8 cellular contexts compared by ENCODE assay signal in the genomic region with DNA sequence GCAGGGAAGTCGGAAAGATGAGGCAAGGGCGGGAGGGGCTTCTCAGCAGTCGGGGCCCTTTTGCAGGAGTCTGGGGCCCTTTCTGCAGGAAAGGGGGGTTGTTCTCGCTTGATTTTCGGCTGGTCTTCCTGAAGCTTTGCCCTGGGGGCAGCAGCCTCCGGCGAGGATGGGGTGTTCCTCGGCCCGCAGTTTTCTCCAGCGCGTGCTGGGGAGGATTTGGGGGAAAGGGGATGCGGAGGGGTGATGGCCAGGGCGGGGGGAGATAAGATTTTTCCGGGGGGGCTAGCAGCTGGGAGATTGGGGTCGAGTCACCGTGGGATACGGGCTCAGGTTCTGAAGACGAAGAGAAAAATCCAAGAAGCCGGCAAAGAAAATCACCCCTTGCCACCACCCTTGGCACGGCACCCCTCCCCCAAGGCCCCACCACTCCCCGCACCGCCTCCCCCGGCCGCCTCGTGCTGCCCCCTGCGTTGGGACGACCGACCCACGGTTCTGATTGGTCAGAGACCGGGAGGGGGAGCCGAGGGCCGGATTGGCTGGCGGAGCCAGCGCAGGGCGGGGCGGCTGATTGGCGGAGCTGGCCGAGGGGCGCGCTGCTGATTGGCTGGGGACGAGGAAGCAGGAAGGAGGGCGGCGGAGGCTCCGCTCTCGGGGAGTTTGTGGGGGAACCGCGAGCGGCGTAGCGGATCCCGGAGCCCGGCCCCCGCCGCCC. TPM values are rescaled to one million over a fixed set of nuclear protein-coding genes. Genes with fewer than 3 reads are reported as not detected.
DNase-seq lines count a peak whose midpoint lies in the region; ATAC-seq and TF ChIP-seq lines count a peak whose summit lies in the region.

A gene (plus strand): TSS at position 654 of the 712 bp plus-strand sequence. CDS start 17,512 bp downstream, outside the sequence.

- DNase-seq in AG20443 (ENCODE audit: low spot score) (peak; percentile 99), NCI-H460 (ENCODE audit: extremely low read depth, low read depth) (peak; percentile 92), cerebellum (ENCODE audit: low spot score) (peak; percentile 99), kidney epithelial cell (ENCODE audit: low read depth) (peak; percentile 65)
- DNase-seq in activated CD4-positive, CD25-positive, alpha-beta regulatory T cell treated with anti-CD3 and anti-CD28 coated beads, Interleukin-2, amount 50 U/mL, for 72 hours, result peak; percentile 96
- peak; percentile 92 to 96 for DNase-seq in stimulated activated CD4-positive, alpha-beta T cell treated with anti-CD3 and anti-CD28 coated beads, Interleukin-15, amount 100 ng/mL, for 48 hours (ENCODE audit: low read depth in 2 of 2)

- H3K27me3 ChIP-seq in kidney epithelial cell (ENCODE audit: control insufficient read depth, insufficient read depth, low read length), result peaks cover 40% of the 10 kb centered on the region

- ATAC-seq in GM19043 (IDR thresholded peaks at IDR 0.05; ENCODE audit: low read depth, unreplicated experiment) (peak; percentile 79), HG03378 (IDR thresholded peaks at IDR 0.05; ENCODE audit: unreplicated experiment) (peak; percentile 78)

- peak within 1 kb of the TSS; percentile 62 for H3K4me3 ChIP-seq in kidney epithelial cell (ENCODE audit: low read depth, low read length)

- no peaks in the 10 kb centered on the region for H3K36me3 ChIP-seq in kidney epithelial cell (ENCODE audit: control insufficient read depth, insufficient read depth, low read length)

- TF ChIP-seq CTCF in kidney epithelial cell (IDR thresholded peaks at IDR 0.05; ENCODE audit: insufficient read depth, low read length, poor library complexity, severe bottlenecking), result peak; percentile 11

RNA-seq across cellular contexts. Expression of the gene that starts here (rescaled TPM):
- 6.2 and 7.2 TPM in 2 replicates for total RNA-seq in NCI-H460 (2014; rRNA removed; shearing (Covaris generic))
- 10.2 and 17.1 TPM in 2 replicates for polyA plus RNA-seq in NCI-H460 (2014; cell fraction: nucleus; rRNA removed)
- total RNA-seq in cerebellum (6.3 TPM), kidney epithelial cell (15.2 and 15.7 TPM in 2 replicates)

Comparison
In these comparisons a context has a peak if more than half of its experiments do, and no peak if none do; other contexts are left out.
1. Peak in every context shown above with its lines: DNase-seq, ATAC-seq and H3K4me3 ChIP-seq.